15 cellular contexts compared by ENCODE assay signal in the genomic region with DNA sequence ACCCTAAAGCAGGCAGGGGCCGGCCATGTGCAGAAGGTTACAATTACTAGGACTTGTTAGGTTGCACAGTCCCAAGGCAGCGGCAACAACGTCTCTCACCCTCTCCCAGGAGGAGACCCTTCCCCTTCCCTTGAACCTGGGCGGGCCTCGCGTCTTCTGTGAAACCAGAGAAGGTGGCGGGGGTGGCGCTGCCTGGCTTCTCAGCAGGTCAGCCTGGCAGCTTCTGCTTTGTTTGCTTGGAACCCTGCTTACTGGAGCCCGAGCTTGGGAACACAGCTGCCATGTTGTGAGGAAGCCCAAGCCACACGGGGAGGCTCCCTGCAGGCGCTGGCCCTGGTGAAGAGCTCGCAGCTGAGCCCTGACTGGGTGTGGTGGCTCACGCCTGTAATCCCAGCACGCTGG. TPM values are rescaled to one million over a fixed set of nuclear protein-coding genes. Genes with fewer than 3 reads are reported as not detected.
A peak's percentile ranks its signal among the peaks of the same experiment; 100 is the strongest.
DNase-seq lines count a peak whose midpoint lies in the region; ATAC-seq and TF ChIP-seq lines count a peak whose summit lies in the region.
"Had no signal": no experiment of that assay in that cellular context is flagged by ENCODE, and none has a peak within 500 bp of the region (broad histone marks: within the 10 kb centered on the region; RNA-seq: fewer than 3 reads in every experiment).

No MANE protein-coding gene starts in this region.

- H3K27me3 ChIP-seq in HUES64 (ENCODE audit: insufficient read depth, low read length), result no peaks in the 10 kb centered on the region
- H3K27me3 ChIP-seq: thyroid gland had no signal

- POLR2A ChIA-PET in activated CD4-positive, alpha-beta memory T cell treated with anti-CD3 and anti-CD28 coated beads, Interleukin-2, amount 10 ng/mL, durations not matched to agents 7 days and 5 days (lab: Charles Lee), result interaction anchor here (1.0 to 1.9 kb wide), 6 partner anchors 8 to 139 kb away, joined by 3 to 7 read pairs (median 3); no protein-coding TSS in a partner anchor

- no peak for ATAC-seq in mucosa of descending colon

- peaks cover 32% of the 10 kb centered on the region for H3K4me1 Mint-ChIP-seq in CD14-positive monocyte
- H3K4me1 Mint-ChIP-seq in activated CD4-positive, alpha-beta memory T cell treated with anti-CD3 and anti-CD28 coated beads, Interleukin-2, amount 10 ng/mL, durations not matched to agents 7 days and 5 days, result peaks cover 34% of the 10 kb centered on the region

- H3K4me3 Mint-ChIP-seq in CD14-positive monocyte, result peak overlapping the region in 1 of 2 donors; percentile 69
- H3K4me3 Mint-ChIP-seq in activated CD4-positive, alpha-beta memory T cell treated with anti-CD3 and anti-CD28 coated beads, Interleukin-2, amount 10 ng/mL, durations not matched to agents 7 days and 5 days, result no peak overlapping the region
- H3K4me3 Mint-ChIP-seq: activated CD4-positive, alpha-beta T cell treated with anti-CD3 and anti-CD28 coated beads for 36 hours had no signal

- peaks cover 10 to 21% (median 14%) of the 10 kb centered on the region in 7 donors for H3K9me3 Mint-ChIP-seq in CD14-positive monocyte
- H3K9me3 Mint-ChIP-seq in activated CD4-positive, alpha-beta memory T cell treated with anti-CD3 and anti-CD28 coated beads, Interleukin-2, amount 10 ng/mL, durations not matched to agents 7 days and 5 days, result peaks cover 3% of the 10 kb centered on the region
- H3K9me3 Mint-ChIP-seq: activated T-helper 2 cell treated with anti-CD3 and anti-CD28 coated beads, Interferon-gamma antibody, Interleukin-2, Interleukin-4, amounts not matched to agents 10 μg/mL and 5 μg/mL and 100 μg/mL, durations not matched to agents 14 hours and 24 hours and 36 hours; T-cell had no signal

- H3K36me3 ChIP-seq in HUES64 (ENCODE audit: insufficient read depth, low read length) (peaks cover 23% of the 10 kb centered on the region), mucosa of descending colon (ENCODE audit: low read depth) (peaks cover 8% of the 10 kb centered on the region)

- H3K36me3 Mint-ChIP-seq in CD14-positive monocyte, result peaks cover 15 to 24% of the 10 kb centered on the region in 2 donors
- H3K36me3 Mint-ChIP-seq in activated CD4-positive, alpha-beta memory T cell treated with anti-CD3 and anti-CD28 coated beads, Interleukin-2, amount 10 ng/mL, durations not matched to agents 7 days and 5 days (ENCODE audit: low read depth), result peaks cover 19% of the 10 kb centered on the region

- CTCF ChIA-PET in activated CD4-positive, alpha-beta memory T cell treated with anti-CD3 and anti-CD28 coated beads, Interleukin-2, amount 10 ng/mL, durations not matched to agents 7 days and 5 days (lab: Charles Lee), result interaction anchor here (1.3 to 2.4 kb wide), 2 partner anchors 16 to 19 kb away, joined by 3 to 8 read pairs; no protein-coding TSS in a partner anchor

- TF ChIP-seq CTCF in CD14-positive monocyte (IDR thresholded peaks at IDR 0.05) (no peak), mucosa of descending colon (IDR thresholded peaks at IDR 0.05) (no peak), foreskin fibroblast (IDR thresholded peaks at IDR 0.05; ENCODE audit: low read depth, low read length) (no peak)

- H3K4me3 ChIP-seq in HUES64 (ENCODE audit: low read length) (no peak overlapping the region), mucosa of descending colon (no peak overlapping the region), foreskin fibroblast (ENCODE audit: low read depth in 1 of 2, low read length in 2 of 2) (no peak overlapping the region)
- H3K4me3 ChIP-seq: coronary artery, thyroid gland had no signal

- peak overlapping the region; percentile 64 to 88 (median 78) for H3K27ac Mint-ChIP-seq in CD14-positive monocyte
- no peak overlapping the region for H3K27ac Mint-ChIP-seq in activated CD4-positive, alpha-beta memory T cell treated with anti-CD3 and anti-CD28 coated beads, Interleukin-2, amount 10 ng/mL, durations not matched to agents 7 days and 5 days
- H3K27ac Mint-ChIP-seq: activated CD4-positive, alpha-beta T cell treated with anti-CD3 and anti-CD28 coated beads for 36 hours; activated T-helper 2 cell treated with anti-CD3 and anti-CD28 coated beads, Interferon-gamma antibody, Interleukin-2, Interleukin-4, amounts not matched to agents 10 μg/mL and 5 μg/mL and 100 μg/mL, durations not matched to agents 14 hours and 24 hours and 36 hours; T-cell had no signal

- DNase-seq in CD14-positive monocyte (ENCODE audit: low spot score) (no peak), mucosa of descending colon (peak in 2 of 3 donors; percentile 32 to 61), NK-92 (lab: John Stamatoyannopoulos, UW; ENCODE audit: unreplicated experiment) (no peak), SKM-1 treated with dmso at 0.1 percent for 144 hours (lab: John Stamatoyannopoulos, UW; ENCODE audit: unreplicated experiment) (no peak), foreskin fibroblast (no peak)
- DNase-seq in activated CD4-positive, alpha-beta memory T cell treated with anti-CD3 and anti-CD28 coated beads, Interleukin-2, amount 10 ng/mL, durations not matched to agents 7 days and 5 days, result peak; percentile 15
- DNase-seq in stimulated activated CD4-positive, alpha-beta T cell treated with anti-CD3 and anti-CD28 coated beads, Interleukin-4, amount 100 ng/mL, for 24 hours, result no peak
- DNase-seq: DMS79 treated with DMSO at 0.1 percent for 48 hours, occipital lobe had no signal

- H3K4me1 ChIP-seq in HUES64 (ENCODE audit: insufficient read depth, low read length) (no peaks in the 10 kb centered on the region), mucosa of descending colon (ENCODE audit: low read depth) (peaks cover 35% of the 10 kb centered on the region)

- H3K9ac ChIP-seq in HUES64 (ENCODE audit: low read depth, low read length), result no peak overlapping the region

- H3K9me3 ChIP-seq in HUES64 (ENCODE audit: insufficient read depth, low read depth, low read length) (no peaks in the 10 kb centered on the region), mucosa of descending colon (peaks cover 9% of the 10 kb centered on the region)
- H3K9me3 ChIP-seq: thyroid gland had no signal

- intact Hi-C loops in CD14-positive monocyte (cut with micrococcal nuclease) (no loop called here), mucosa of descending colon (cut with DNase I, micrococcal nuclease) (no loop called here)

- 87% methylated on average over 14 of the region's 14 CpGs for WGBS in HUES64

- peaks cover 0 to 5% (median 2%) of the 10 kb centered on the region in 3 donors for H3K27me3 Mint-ChIP-seq in CD14-positive monocyte (ENCODE audit: low read depth in 3 of 3)
- H3K27me3 Mint-ChIP-seq in activated CD4-positive, alpha-beta memory T cell treated with anti-CD3 and anti-CD28 coated beads, Interleukin-2, amount 10 ng/mL, durations not matched to agents 7 days and 5 days, result no peaks in the 10 kb centered on the region
- H3K27me3 Mint-ChIP-seq: activated CD4-positive, alpha-beta T cell treated with anti-CD3 and anti-CD28 coated beads for 36 hours; T-cell had no signal

- peak overlapping the region; percentile 52; the same call in 1 of the 2 replicates for H3K27ac ChIP-seq in HUES64 (ENCODE audit: low read depth, low read length)

RNA-seq across cellular contexts. Expression of a gene that starts 15.5 kb away (rescaled TPM):
- polyA plus RNA-seq in CD14-positive monocyte, result 10 to 100 TPM; 16.9 to 21.8 TPM
- 70.9 TPM for polyA plus RNA-seq in HUES64 (2013, experiment 1 of 2)
- 75.5 TPM for polyA plus RNA-seq in HUES64 (2013, experiment 2 of 2)
- total RNA-seq in activated CD4-positive, alpha-beta memory T cell treated with anti-CD3 and anti-CD28 coated beads, Interleukin-2, amount 10 ng/mL, durations not matched to agents 7 days and 5 days, result 100 to 1,000 TPM; 239 to 253 TPM
- 100 to 1,000 TPM; 252 to 330 (median 304) TPM for total RNA-seq in mucosa of descending colon

RNA-seq across cellular contexts. Expression of a gene that starts 20.1 kb away (rescaled TPM):
- polyA plus RNA-seq in CD14-positive monocyte, result 1 to 10 TPM; 2.8 to 3.3 TPM
- polyA plus RNA-seq in HUES64 (2013, experiment 1 of 2), result 70.5 TPM
- 86.5 TPM for polyA plus RNA-seq in HUES64 (2013, experiment 2 of 2)
- 10 to 100 TPM; 55.4 to 57.1 TPM for total RNA-seq in activated CD4-positive, alpha-beta memory T cell treated with anti-CD3 and anti-CD28 coated beads, Interleukin-2, amount 10 ng/mL, durations not matched to agents 7 days and 5 days
- total RNA-seq in mucosa of descending colon, result 10 to 100 TPM; 66.0 to 82.3 (median 71.5) TPM

Comparison
In these comparisons a context has a peak if more than half of its experiments do, and no peak if none do; other contexts are left out.
1. DNase-seq: peak in activated CD4-positive, alpha-beta memory T cell treated with anti-CD3 and anti-CD28 coated beads, Interleukin-2, amount 10 ng/mL, durations not matched to agents 7 days and 5 days (single experiment) and mucosa of descending colon (2 of 3); none in CD14-positive monocyte (single experiment), NK-92 (single experiment), SKM-1 treated with dmso at 0.1 percent for 144 hours (single experiment), foreskin fibroblast (0 of 2) and stimulated activated CD4-positive, alpha-beta T cell treated with anti-CD3 and anti-CD28 coated beads, Interleukin-4, amount 100 ng/mL, for 24 hours (single experiment).